1 cellular context compared by ENCODE assay signal in genomic region chr10:5860039-5860438, GRCh38.
TF ChIP-seq lines count a peak whose summit lies in the region.

No MANE protein-coding gene starts in this region.

TF ChIP-seq in H1, 55 proteins besides CTCF, POLR2A, EP300 and RAD21 (continued from another document):
- no peak for TF ChIP-seq SRF (IDR thresholded peaks at IDR 0.05; ENCODE audit: low read depth, low read length)
- no peak for TF ChIP-seq CTBP2 (IDR thresholded peaks at IDR 0.05; ENCODE audit: borderline replicate concordance, insufficient read depth, insufficient read length, low read length)
- TF ChIP-seq TEAD4 (IDR thresholded peaks at IDR 0.05; ENCODE audit: low read depth, low read length): no peak
- no peak for TF ChIP-seq SP1 (IDR thresholded peaks at IDR 0.05; ENCODE audit: low read depth, low read length)
- TF ChIP-seq FOSL1 (IDR thresholded peaks at IDR 0.05; ENCODE audit: insufficient read depth, low read depth, low read length): no peak
- TF ChIP-seq CREB1 (IDR thresholded peaks at IDR 0.05): no peak
- no peak for TF ChIP-seq POU5F1 (IDR thresholded peaks at IDR 0.05; ENCODE audit: low read depth, low read length)
- no peak for TF ChIP-seq CBX8 (IDR thresholded peaks at IDR 0.05; ENCODE audit: borderline replicate concordance, low read depth, low read length)
- TF ChIP-seq, protein P1, sequence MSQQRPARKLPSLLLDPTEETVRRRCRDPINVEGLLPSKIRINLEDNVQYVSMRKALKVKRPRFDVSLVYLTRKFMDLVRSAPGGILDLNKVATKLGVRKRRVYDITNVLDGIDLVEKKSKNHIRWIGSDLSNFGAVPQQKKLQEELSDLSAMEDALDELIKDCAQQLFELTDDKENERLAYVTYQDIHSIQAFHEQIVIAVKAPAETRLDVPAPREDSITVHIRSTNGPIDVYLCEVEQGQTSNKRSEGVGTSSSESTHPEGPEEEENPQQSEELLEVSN (IDR thresholded peaks at IDR 0.05): no peak
- no peak for TF ChIP-seq BRCA1 (IDR thresholded peaks at IDR 0.05; ENCODE audit: low read depth, low read length)
- no peak for TF ChIP-seq TBP (IDR thresholded peaks at IDR 0.05; ENCODE audit: low read depth, low read length)
- TF ChIP-seq CHD1 (IDR thresholded peaks at IDR 0.05; ENCODE audit: low read depth, low read length): no peak
